ENCODE assay signal across 21 cellular contexts in genomic region chr11:45152740-45153595, GRCh38.
"Had no signal": no experiment of that assay in that cellular context is flagged by ENCODE, and none has a peak within 500 bp of the region (broad histone marks: within the 10 kb centered on the region; RNA-seq: fewer than 3 reads in every experiment).

No MANE protein-coding gene starts in this region.

- DNase-seq: activated CD4-positive, alpha-beta T cell treated with anti-CD3 and anti-CD28 coated beads, Interleukin-2, amount 50 U/mL, for 1 hour; activated naive CD4-positive, alpha-beta T cell treated with anti-CD3 and anti-CD28 coated beads for 36 hours; activated naive CD8-positive, alpha-beta T cell treated with anti-CD3 and anti-CD28 coated beads, Interleukin-2, amount 50 U/mL, for 24 hours; activated T-cell treated with anti-CD3 and anti-CD28 coated beads for 4 hours; brain microvascular endothelial cell; central memory CD4-positive, alpha-beta T cell; erythroblast; foreskin melanocyte; glutamatergic neuron; hypothalamus; kidney; left lung; mammary epithelial cell; stimulated activated CD4-positive, alpha-beta T cell treated with anti-CD3 and anti-CD28 coated beads, Interleukin-2, amount 100 ng/mL, for 24 hours; stimulated activated naive CD8-positive, alpha-beta T cell treated with anti-CD3 and anti-CD28 coated beads, Interleukin-15, Interleukin-2, amounts not matched to agents 100 U/mL and 50 U/mL, for 24 hours; substantia nigra; T-helper 1 cell; T1000; uterus had no signal

- H3K9me3 Mint-ChIP-seq: activated naive CD4-positive, alpha-beta T cell treated with anti-CD3 and anti-CD28 coated beads for 36 hours; activated naive CD8-positive, alpha-beta T cell treated with anti-CD3 and anti-CD28 coated beads, Interleukin-2, amount 50 U/mL, for 24 hours had no signal

- H3K4me3 Mint-ChIP-seq: activated naive CD4-positive, alpha-beta T cell treated with anti-CD3 and anti-CD28 coated beads for 36 hours; activated naive CD8-positive, alpha-beta T cell treated with anti-CD3 and anti-CD28 coated beads, Interleukin-2, amount 50 U/mL, for 24 hours; neural progenitor cell had no signal

- ATAC-seq: activated naive CD8-positive, alpha-beta T cell treated with anti-CD3 and anti-CD28 coated beads, Interleukin-2, amount 50 U/mL, for 24 hours; left lung; stimulated activated naive CD8-positive, alpha-beta T cell treated with anti-CD3 and anti-CD28 coated beads, Interleukin-15, Interleukin-2, amounts not matched to agents 100 U/mL and 50 U/mL, for 24 hours had no signal

- H3K9me3 ChIP-seq: left lung, tibial nerve, uterus had no signal

- H3K27me3 Mint-ChIP-seq: activated naive CD8-positive, alpha-beta T cell treated with anti-CD3 and anti-CD28 coated beads, Interleukin-2, amount 50 U/mL, for 24 hours had no signal

- H3K27ac ChIP-seq: brain microvascular endothelial cell, left lung, neural progenitor cell, tibial nerve, uterus had no signal

- H3K27ac Mint-ChIP-seq: activated naive CD4-positive, alpha-beta T cell treated with anti-CD3 and anti-CD28 coated beads for 36 hours; activated naive CD8-positive, alpha-beta T cell treated with anti-CD3 and anti-CD28 coated beads, Interleukin-2, amount 50 U/mL, for 24 hours; neural progenitor cell had no signal

- H3K27me3 ChIP-seq: brain microvascular endothelial cell, left lung, tibial nerve, uterus had no signal

- H3K36me3 ChIP-seq: brain microvascular endothelial cell, left lung, neural progenitor cell, tibial nerve, uterus had no signal

- H3K4me3 ChIP-seq: left lung, neural progenitor cell, tibial nerve, uterus had no signal
